Comparison of ENCODE assay signal across 22 cellular contexts in genomic region chr17:74393323-74393942, GRCh38. TPM values are rescaled to one million over a fixed set of nuclear protein-coding genes. Genes with fewer than 3 reads are reported as not detected.
DNase-seq lines count a peak whose midpoint lies in the region; ATAC-seq and TF ChIP-seq lines count a peak whose summit lies in the region.
"Had no signal": no experiment of that assay in that cellular context is flagged by ENCODE, and none has a peak within 500 bp of the region (broad histone marks: within the 10 kb centered on the region; RNA-seq: fewer than 3 reads in every experiment).

No MANE protein-coding gene starts in this region.

- ATAC-seq in omental fat pad (ENCODE audit: low FRiP score) (peak; percentile 70), sciatic nerve (no peak)
- ATAC-seq: stimulated activated memory B cell treated with anti-CD40 and anti-IgM and Interleukin-4, amounts not matched to agents 10 μg/mL and 1 μg/mL and 100 μg/mL, for 72 hours had no signal

- H3K27ac Mint-ChIP-seq in activated CD4-positive, alpha-beta T cell treated with anti-CD3 and anti-CD28 coated beads, Interleukin-2, amount 10 ng/mL, durations not matched to agents 7 days and 5 days = no peak overlapping the region
- H3K27ac Mint-ChIP-seq: activated naive CD4-positive, alpha-beta T cell treated with anti-CD3 and anti-CD28 coated beads, Interleukin-2, amount 10 ng/mL, durations not matched to agents 7 days and 5 days; stimulated activated memory B cell treated with anti-CD40 and anti-IgM and Interleukin-4, amounts not matched to agents 10 μg/mL and 1 μg/mL and 100 μg/mL, for 72 hours had no signal

- intact Hi-C loops in sciatic nerve (cut with DNase I) = no loop called here

- H3K27me3 Mint-ChIP-seq in activated CD4-positive, alpha-beta T cell treated with anti-CD3 and anti-CD28 coated beads, Interleukin-2, amount 10 ng/mL, durations not matched to agents 7 days and 5 days = peaks cover 6% of the 10 kb centered on the region

- POLR2A ChIA-PET in activated CD4-positive, alpha-beta T cell treated with anti-CD3 and anti-CD28 coated beads, Interleukin-2, amount 10 ng/mL, durations not matched to agents 7 days and 5 days (lab: Charles Lee) = interaction anchor here (0.6 kb wide), 1 partner anchor 949 kb away, joined by 6 read pairs; no protein-coding TSS in a partner anchor

- CTCF ChIA-PET in activated CD4-positive, alpha-beta T cell treated with anti-CD3 and anti-CD28 coated beads, Interleukin-2, amount 10 ng/mL, durations not matched to agents 7 days and 5 days (lab: Charles Lee) = interaction anchor here (0.5 to 3.5 kb wide), 7 partner anchors 9 to 386 kb away, joined by 3 to 16 read pairs (median 4); no protein-coding TSS in a partner anchor

- H3K9me3 Mint-ChIP-seq in activated CD4-positive, alpha-beta T cell treated with anti-CD3 and anti-CD28 coated beads, Interleukin-2, amount 10 ng/mL, durations not matched to agents 7 days and 5 days = no peaks in the 10 kb centered on the region
- H3K9me3 Mint-ChIP-seq: activated naive CD4-positive, alpha-beta T cell treated with anti-CD3 and anti-CD28 coated beads, Interleukin-2, amount 10 ng/mL, durations not matched to agents 7 days and 5 days; stimulated activated memory B cell treated with anti-CD40 and anti-IgM and Interleukin-4, amounts not matched to agents 10 μg/mL and 1 μg/mL and 100 μg/mL, for 72 hours had no signal

- H3K36me3 Mint-ChIP-seq in activated CD4-positive, alpha-beta T cell treated with anti-CD3 and anti-CD28 coated beads, Interleukin-2, amount 10 ng/mL, durations not matched to agents 7 days and 5 days (ENCODE audit: low read depth) = no peaks in the 10 kb centered on the region
- H3K36me3 Mint-ChIP-seq: activated naive CD4-positive, alpha-beta T cell treated with anti-CD3 and anti-CD28 coated beads, Interleukin-2, amount 10 ng/mL, durations not matched to agents 7 days and 5 days; CD4-positive, alpha-beta memory T cell; stimulated activated memory B cell treated with anti-CD40 and anti-IgM and Interleukin-4, amounts not matched to agents 10 μg/mL and 1 μg/mL and 100 μg/mL, for 72 hours had no signal

- H3K4me3 Mint-ChIP-seq in activated CD4-positive, alpha-beta T cell treated with anti-CD3 and anti-CD28 coated beads, Interleukin-2, amount 10 ng/mL, durations not matched to agents 7 days and 5 days = no peak overlapping the region
- H3K4me3 Mint-ChIP-seq: activated naive CD4-positive, alpha-beta T cell treated with anti-CD3 and anti-CD28 coated beads, Interleukin-2, amount 10 ng/mL, durations not matched to agents 7 days and 5 days; CD4-positive, alpha-beta memory T cell; stimulated activated memory B cell treated with anti-CD40 and anti-IgM and Interleukin-4, amounts not matched to agents 10 μg/mL and 1 μg/mL and 100 μg/mL, for 72 hours had no signal

- TF ChIP-seq CTCF in omental fat pad (IDR thresholded peaks at IDR 0.05) = no peak

- DNase-seq in G401 (ENCODE audit: low spot score) = peak; percentile 91
- DNase-seq in NCI-H2171 treated with DMSO at 0.1 percent for 48 hours (lab: John Stamatoyannopoulos, UW) = peak; percentile 72
- peak; percentile 81 for DNase-seq in cerebellum (ENCODE audit: low spot score)
- no peak for DNase-seq in omental fat pad (ENCODE audit: low spot score)
- no peak for DNase-seq in KG1 (lab: John Stamatoyannopoulos, UW)
- DNase-seq in activated CD4-positive, alpha-beta T cell treated with anti-CD3 and anti-CD28 coated beads, Interleukin-2, amount 10 ng/mL, durations not matched to agents 7 days and 5 days = no peak
- no peak for DNase-seq in sciatic nerve (ENCODE audit: low spot score)
- DNase-seq in Kasumi-1 (lab: John Stamatoyannopoulos, UW) = no peak
- DNase-seq: activated naive CD4-positive, alpha-beta T cell treated with anti-CD3 and anti-CD28 coated beads, Interleukin-2, amount 10 ng/mL, durations not matched to agents 7 days and 5 days; activated T-cell treated with anti-CD3 and anti-CD28 coated beads, Interleukin-2, amount 50 U/mL, for 48 hours; CD4-positive, alpha-beta memory T cell; colonic mucosa; DMS53; NCI-H187; NCI-H510A; T1000 had no signal

- in situ Hi-C loops in G401 (cut with HindIII; ENCODE audit: low sequenced_read_pairs) = no loop called here

- no peaks in the 10 kb centered on the region for H3K4me1 Mint-ChIP-seq in activated CD4-positive, alpha-beta T cell treated with anti-CD3 and anti-CD28 coated beads, Interleukin-2, amount 10 ng/mL, durations not matched to agents 7 days and 5 days
- H3K4me1 Mint-ChIP-seq: activated naive CD4-positive, alpha-beta T cell treated with anti-CD3 and anti-CD28 coated beads, Interleukin-2, amount 10 ng/mL, durations not matched to agents 7 days and 5 days; CD4-positive, alpha-beta memory T cell; stimulated activated memory B cell treated with anti-CD40 and anti-IgM and Interleukin-4, amounts not matched to agents 10 μg/mL and 1 μg/mL and 100 μg/mL, for 72 hours had no signal

RNA-seq across cellular contexts. Expression of gene GPR142, which starts 26.1 kb away (rescaled TPM):
- total RNA-seq in G401 (2014; rRNA removed; shearing (Covaris generic)) = not detected in 2 replicates
- not detected for total RNA-seq in cerebellum
- not detected for total RNA-seq in omental fat pad
- total RNA-seq in activated CD4-positive, alpha-beta T cell treated with anti-CD3 and anti-CD28 coated beads, Interleukin-2, amount 10 ng/mL, durations not matched to agents 7 days and 5 days = not detected
- 1.1 TPM for total RNA-seq in sciatic nerve
- total RNA-seq: CD4-positive, alpha-beta memory T cell; lower leg skin; M059J; osteocyte had no signal

RNA-seq across cellular contexts. Expression of gene BTBD17, which starts 31.8 kb away (rescaled TPM):
- not detected in 2 replicates for total RNA-seq in G401 (2014; rRNA removed; shearing (Covaris generic))
- total RNA-seq in cerebellum (16.1 TPM), omental fat pad (under 1 TPM in 1 of 4 donors, not detected in 3; 0.36 TPM), sciatic nerve (not detected)
- total RNA-seq in activated CD4-positive, alpha-beta T cell treated with anti-CD3 and anti-CD28 coated beads, Interleukin-2, amount 10 ng/mL, durations not matched to agents 7 days and 5 days = not detected
- total RNA-seq: CD4-positive, alpha-beta memory T cell; M059J; mucosa of gallbladder; osteocyte; tibial nerve had no signal

RNA-seq across cellular contexts. Expression of gene GPRC5C, which starts 38.5 kb away (rescaled TPM):
- total RNA-seq in G401 (2014; rRNA removed; shearing (Covaris generic)) = 8.7 and 9.4 TPM in 2 replicates
- total RNA-seq in cerebellum (6.4 TPM), omental fat pad (10 to 100 TPM; 11.5 to 29.0 (median 16.0) TPM), sciatic nerve (62.9 TPM)
- total RNA-seq in activated CD4-positive, alpha-beta T cell treated with anti-CD3 and anti-CD28 coated beads, Interleukin-2, amount 10 ng/mL, durations not matched to agents 7 days and 5 days = not detected
- total RNA-seq: CD4-positive, alpha-beta memory T cell had no signal

Comparison
In these comparisons a context has a peak if more than half of its experiments do, and no peak if none do; other contexts are left out.
1. DNase-seq: peak in G401 (single experiment), NCI-H2171 treated with DMSO at 0.1 percent for 48 hours (single experiment) and cerebellum (single experiment); none in omental fat pad (single experiment), KG1 (single experiment), activated CD4-positive, alpha-beta T cell treated with anti-CD3 and anti-CD28 coated beads, Interleukin-2, amount 10 ng/mL, durations not matched to agents 7 days and 5 days (single experiment), sciatic nerve (single experiment) and Kasumi-1 (0 of 2).
2. RNA of gene BTBD17, which starts 31.8 kb away (total RNA-seq): 16.1 TPM in cerebellum (single experiment); not detected in G401, 0.36 TPM in omental fat pad, not detected in activated CD4-positive, alpha-beta T cell treated with anti-CD3 and anti-CD28 coated beads, Interleukin-2, amount 10 ng/mL, durations not matched to agents 7 days and 5 days and not detected in sciatic nerve (single experiment); every median in the first group is over 10 times any median in the second.